26 cellular contexts compared by ENCODE assay signal in genomic region chr11:36141161-36141560, GRCh38.
"Had no signal": no experiment of that assay in that cellular context is flagged by ENCODE, and none has a peak within 500 bp of the region (broad histone marks: within the 10 kb centered on the region; RNA-seq: fewer than 3 reads in every experiment).

No MANE protein-coding gene starts in this region.

- H3K4me1 Mint-ChIP-seq: activated CD4-positive, alpha-beta T cell treated with anti-CD3 and anti-CD28 coated beads, Interleukin-2, amount 10 ng/mL, durations not matched to agents 24 days and 14 days; central memory CD8-positive, alpha-beta T cell had no signal

- ATAC-seq: foreskin keratinocyte, heart right ventricle, left lung, right lobe of liver had no signal

- DNase-seq: activated CD4-positive, alpha-beta memory T cell treated with anti-CD3 and anti-CD28 coated beads for 36 hours; activated CD4-positive, alpha-beta T cell treated with anti-CD3 and anti-CD28 coated beads, Interleukin-2, amount 10 ng/mL, durations not matched to agents 24 days and 14 days; activated CD4-positive, CD25-positive, alpha-beta regulatory T cell treated with anti-CD3 and anti-CD28 coated beads, Interleukin-2, amount 50 U/mL, for 72 hours; activated CD8-positive, alpha-beta memory T cell treated with anti-CD3 and anti-CD28 coated beads, Interleukin-2, amount 50 U/mL, for 48 hours; activated gamma-delta T cell treated with Interleukin-2 at 50 U/mL for 16 hours; activated naive CD4-positive, alpha-beta T cell treated with anti-CD3 and anti-CD28 coated beads, Interleukin-2, amount 50 U/mL, for 16 hours; activated T-cell treated with anti-CD3 and anti-CD28 coated beads, Interleukin-2, amount 50 U/mL, for 24 hours; amniotic stem cell; endodermal cell; foreskin keratinocyte; heart right ventricle; left lung; mesendoderm; right lobe of liver; stimulated activated CD4-positive, alpha-beta T cell treated with anti-CD3 and anti-CD28 coated beads, Interleukin-2, amount 100 ng/mL, for 48 hours; stimulated activated naive CD4-positive, alpha-beta T cell treated with Interleukin-2 at 50 U/mL for 16 hours; T-helper 9 cell; uterus had no signal

- H3K27ac ChIP-seq: esophagus muscularis mucosa, foreskin keratinocyte, heart right ventricle, left lung, right lobe of liver, thoracic aorta, uterus, VCaP had no signal

- H3K4me3 Mint-ChIP-seq: activated CD4-positive, alpha-beta memory T cell treated with anti-CD3 and anti-CD28 coated beads for 36 hours; activated CD4-positive, alpha-beta T cell treated with anti-CD3 and anti-CD28 coated beads, Interleukin-2, amount 10 ng/mL, durations not matched to agents 24 days and 14 days; activated T-cell treated with anti-CD3 and anti-CD28 coated beads, Interleukin-2, amount 50 U/mL, for 24 hours; central memory CD8-positive, alpha-beta T cell; dendritic cell treated with granulocyte-macrophage colony-stimulating factor and Interleukin-4, amounts not matched to agents 40 ng/mL and 50 ng/mL, for 4 days; endodermal cell; T-helper 1 cell treated with Interleukin-12 subunit alpha and Interleukin-12 subunit beta and Interleukin-4 antibody, amounts not matched to agents 30 μg/mL and 1 μg/mL, for 36 hours; type B pancreatic cell had no signal

- H3K4me1 ChIP-seq: esophagus muscularis mucosa, heart right ventricle, left lung, right lobe of liver, uterus had no signal

- H3K4me3 ChIP-seq: esophagus muscularis mucosa, heart right ventricle, left lung, lung, right lobe of liver, thoracic aorta, uterus had no signal

- H3K27ac Mint-ChIP-seq: activated CD4-positive, alpha-beta memory T cell treated with anti-CD3 and anti-CD28 coated beads for 36 hours; activated CD4-positive, alpha-beta T cell treated with anti-CD3 and anti-CD28 coated beads, Interleukin-2, amount 10 ng/mL, durations not matched to agents 24 days and 14 days; activated T-cell treated with anti-CD3 and anti-CD28 coated beads, Interleukin-2, amount 50 U/mL, for 24 hours; dendritic cell treated with granulocyte-macrophage colony-stimulating factor and Interleukin-4, amounts not matched to agents 40 ng/mL and 50 ng/mL, for 4 days; endodermal cell; T-helper 1 cell treated with Interleukin-12 subunit alpha and Interleukin-12 subunit beta and Interleukin-4 antibody, amounts not matched to agents 30 μg/mL and 1 μg/mL, for 36 hours; type B pancreatic cell had no signal

- H3K9me3 ChIP-seq: esophagus muscularis mucosa, heart right ventricle, left lung, right lobe of liver, thoracic aorta, uterus had no signal

- H3K36me3 ChIP-seq: esophagus muscularis mucosa, heart right ventricle, left lung, right lobe of liver, thoracic aorta, uterus had no signal

- H3K9me3 Mint-ChIP-seq: activated CD4-positive, alpha-beta memory T cell treated with anti-CD3 and anti-CD28 coated beads for 36 hours; activated CD4-positive, alpha-beta T cell treated with anti-CD3 and anti-CD28 coated beads, Interleukin-2, amount 10 ng/mL, durations not matched to agents 24 days and 14 days; activated T-cell treated with anti-CD3 and anti-CD28 coated beads, Interleukin-2, amount 50 U/mL, for 24 hours; central memory CD8-positive, alpha-beta T cell; dendritic cell treated with granulocyte-macrophage colony-stimulating factor and Interleukin-4, amounts not matched to agents 40 ng/mL and 50 ng/mL, for 4 days; T-helper 1 cell treated with Interleukin-12 subunit alpha and Interleukin-12 subunit beta and Interleukin-4 antibody, amounts not matched to agents 30 μg/mL and 1 μg/mL, for 36 hours; type B pancreatic cell had no signal

- H3K27me3 Mint-ChIP-seq: activated CD4-positive, alpha-beta T cell treated with anti-CD3 and anti-CD28 coated beads, Interleukin-2, amount 10 ng/mL, durations not matched to agents 24 days and 14 days; activated T-cell treated with anti-CD3 and anti-CD28 coated beads, Interleukin-2, amount 50 U/mL, for 24 hours; dendritic cell treated with granulocyte-macrophage colony-stimulating factor and Interleukin-4, amounts not matched to agents 40 ng/mL and 50 ng/mL, for 4 days; type B pancreatic cell had no signal

- H3K36me3 Mint-ChIP-seq: activated CD4-positive, alpha-beta memory T cell treated with anti-CD3 and anti-CD28 coated beads for 36 hours had no signal

- H3K27me3 ChIP-seq: esophagus muscularis mucosa, foreskin keratinocyte, right lobe of liver, uterus had no signal
